16 cellular contexts compared by ENCODE assay signal in genomic region chr3:174951023-174951422, GRCh38.
A peak's percentile ranks its signal among the peaks of the same experiment; 100 is the strongest.
DNase-seq lines count a peak whose midpoint lies in the region; ATAC-seq and TF ChIP-seq lines count a peak whose summit lies in the region.
"Had no signal": no experiment of that assay in that cellular context is flagged by ENCODE, and none has a peak within 500 bp of the region (broad histone marks: within the 10 kb centered on the region; RNA-seq: fewer than 3 reads in every experiment).

No MANE protein-coding gene starts in this region.

- H3K4me1 ChIP-seq in osteoblast (ENCODE audit: insufficient read depth, low read length) (peaks cover 49% of the 10 kb centered on the region), Karpas-422 (ENCODE audit: low read length) (no peaks in the 10 kb centered on the region)
- H3K4me1 ChIP-seq: right atrium auricular region had no signal

- H2AFZ ChIP-seq in osteoblast (ENCODE audit: low read length) (no peak overlapping the region), Karpas-422 (ENCODE audit: low read length) (no peak overlapping the region)

- H3K4me2 ChIP-seq in osteoblast (ENCODE audit: insufficient read depth, low read length): no peak overlapping the region
- no peak overlapping the region for H3K4me2 ChIP-seq in Karpas-422 (ENCODE audit: low read depth, low read length, poor library complexity, severe bottlenecking)

- H3K79me2 ChIP-seq in osteoblast (ENCODE audit: insufficient read depth, low read length): no peaks in the 10 kb centered on the region
- no peaks in the 10 kb centered on the region for H3K79me2 ChIP-seq in Karpas-422 (ENCODE audit: low read length)

- peak; percentile 88 for DNase-seq in EH (ENCODE audit: low read depth)
- DNase-seq in RKO (ENCODE audit: low spot score): peak; percentile 43
- DNase-seq in epithelial cell of esophagus (ENCODE audit: low read depth): peak; percentile 70
- DNase-seq in osteoblast (ENCODE audit: insufficient read length, low spot score, missing footprints): peak; percentile 41
- no peak for DNase-seq in dorsolateral prefrontal cortex
- DNase-seq in Karpas-422: no peak
- DNase-seq: activated naive CD4-positive, alpha-beta T cell treated with anti-CD3 and anti-CD28 coated beads, Interleukin-2, amount 50 U/mL, for 16 hours; foreskin melanocyte; GDM1; immature natural killer cell; SHP77; stimulated activated CD4-positive, alpha-beta T cell treated with anti-CD3 and anti-CD28 coated beads, Interleukin-4, amount 100 ng/mL, for 4 hours; stimulated activated naive B cell treated with anti-CD40 and anti-IgM and Interleukin-4, amounts not matched to agents 10 μg/mL and 1 μg/mL and 100 μg/mL, for 72 hours had no signal

- H3K27ac ChIP-seq in osteoblast (ENCODE audit: low read depth, low read length) (peak overlapping the region; percentile 79), dorsolateral prefrontal cortex (no peak overlapping the region), Karpas-422 (ENCODE audit: low read length) (no peak overlapping the region)
- H3K27ac ChIP-seq: right atrium auricular region had no signal

- intact Hi-C loops in dorsolateral prefrontal cortex (cut with DNase I): no loop called here

- H3K9me3 ChIP-seq in osteoblast (ENCODE audit: low read depth, low read length) (no peaks in the 10 kb centered on the region), Karpas-422 (ENCODE audit: low read length) (peaks cover 27% of the 10 kb centered on the region)
- H3K9me3 ChIP-seq: right atrium auricular region had no signal

- no peak overlapping the region for H3K4me3 ChIP-seq in epithelial cell of esophagus (ENCODE audit: low read length)
- H3K4me3 ChIP-seq in osteoblast (ENCODE audit: insufficient read depth, low read length): no peak overlapping the region
- H3K4me3 ChIP-seq in dorsolateral prefrontal cortex: no peak overlapping the region
- H3K4me3 ChIP-seq in Karpas-422 (ENCODE audit: low read length): no peak overlapping the region
- H3K4me3 ChIP-seq: right atrium auricular region had no signal

- H3K36me3 ChIP-seq in osteoblast (ENCODE audit: insufficient read depth, low read length) (no peaks in the 10 kb centered on the region), Karpas-422 (ENCODE audit: insufficient read depth, low read length) (no peaks in the 10 kb centered on the region)
- H3K36me3 ChIP-seq: right atrium auricular region had no signal

- no peaks in the 10 kb centered on the region for H4K20me1 ChIP-seq in osteoblast (ENCODE audit: insufficient read depth, low read length)
- no peaks in the 10 kb centered on the region for H4K20me1 ChIP-seq in Karpas-422 (ENCODE audit: insufficient read depth, low read depth, low read length)

- ATAC-seq in HG03442 (IDR thresholded peaks at IDR 0.05; ENCODE audit: unreplicated experiment): no peak
- no peak for ATAC-seq in HG02759 (IDR thresholded peaks at IDR 0.05; ENCODE audit: unreplicated experiment)
- ATAC-seq: stimulated activated naive B cell treated with anti-CD40 and anti-IgM and Interleukin-4, amounts not matched to agents 10 μg/mL and 1 μg/mL and 100 μg/mL, for 72 hours had no signal

- TF ChIP-seq CTCF in epithelial cell of esophagus (IDR thresholded peaks at IDR 0.05; ENCODE audit: insufficient read depth, low read depth, low read length, missing control alignments): no peak
- TF ChIP-seq CTCF in osteoblast (IDR thresholded peaks at IDR 0.05; ENCODE audit: extremely low read depth, low read depth, low read length): no peak
- TF ChIP-seq CTCF in dorsolateral prefrontal cortex (IDR thresholded peaks at IDR 0.05 in 54 of 56, conservative IDR thresholded peaks at IDR 0.05 in 2 of 56; ENCODE audit: low read depth in 1 of 56, partially characterized antibody in 56 of 56): no peak

- no peaks in the 10 kb centered on the region for H3K9me2 ChIP-seq in Karpas-422 (replicated peaks; ENCODE audit: insufficient read depth, low read length)

- no peak overlapping the region for H3K9ac ChIP-seq in Karpas-422 (ENCODE audit: low read length)

- no peaks in the 10 kb centered on the region for H3K27me3 ChIP-seq in osteoblast (ENCODE audit: insufficient read depth, low read length)
- no peaks in the 10 kb centered on the region for H3K27me3 ChIP-seq in dorsolateral prefrontal cortex
- no peaks in the 10 kb centered on the region for H3K27me3 ChIP-seq in Karpas-422 (ENCODE audit: low read length)
- H3K27me3 ChIP-seq: right atrium auricular region had no signal

Comparison
In these comparisons a context has a peak if more than half of its experiments do, and no peak if none do; other contexts are left out.
1. DNase-seq: peak in EH (single experiment), RKO (single experiment), epithelial cell of esophagus (single experiment) and osteoblast (single experiment); none in dorsolateral prefrontal cortex (0 of 10) and Karpas-422 (single experiment).